26 cellular contexts compared by ENCODE assay signal in genomic region chr9:108643756-108644510, GRCh38.
DNase-seq lines count a peak whose midpoint lies in the region; ATAC-seq, FAIRE-seq and TF ChIP-seq lines count a peak whose summit lies in the region.
"Had no signal": no experiment of that assay in that cellular context is flagged by ENCODE, and none has a peak within 500 bp of the region (broad histone marks: within the 10 kb centered on the region; RNA-seq: fewer than 3 reads in every experiment).

No MANE protein-coding gene starts in this region.

- CTCF ChIA-PET in A549 (lab: Yijun Ruan, JAX), result interaction anchor here (0.6 kb wide), 1 partner anchor 36 kb away, joined by 3 read pairs; no protein-coding TSS in a partner anchor

- H3K9me3 ChIP-seq in A549 (no peaks in the 10 kb centered on the region), tibial nerve (no peaks in the 10 kb centered on the region), esophagus squamous epithelium (no peaks in the 10 kb centered on the region)
- H3K9me3 ChIP-seq: testis, uterus had no signal

- ATAC-seq in A549, result no peak
- ATAC-seq in esophagus mucosa, result peak; percentile 32
- ATAC-seq: activated CD4-positive, alpha-beta T cell treated with anti-CD3 and anti-CD28 coated beads for 36 hours; natural killer cell treated with Interleukin-12 subunit alpha and Interleukin-12 subunit beta and Interleukin-15 and Interleukin-18, amount 100 ng/mL, for 72 hours; SK-N-SH treated with all-trans-retinoic acid at 6 μM for 48 hours; stimulated activated naive CD8-positive, alpha-beta T cell treated with anti-CD3 and anti-CD28 coated beads, Interleukin-15, Interleukin-2, amounts not matched to agents 100 U/mL and 50 U/mL, for 24 hours had no signal

- DNase-seq in A549 (ENCODE audit: low read depth in 1 of 2, low spot score in 1 of 2), result no peak
- peak; percentile 17 for DNase-seq in HCEC 1CT
- peak; percentile 41 for DNase-seq in NCI-H226
- DNase-seq in tibial nerve (ENCODE audit: low spot score in 2 of 2), result no peak
- no peak for DNase-seq in NCI-H524 (lab: John Stamatoyannopoulos, UW)
- no peak for DNase-seq in esophagus squamous epithelium (lab: John Stamatoyannopoulos, UW)
- no peak for DNase-seq in nucleus accumbens (lab: John Stamatoyannopoulos, UW)
- DNase-seq: activated CD4-positive, alpha-beta T cell treated with anti-CD3 and anti-CD28 coated beads for 36 hours; activated CD8-positive, alpha-beta memory T cell treated with anti-CD3 and anti-CD28 coated beads for 24 hours; activated effector memory CD4-positive, alpha-beta T cell treated with anti-CD3 and anti-CD28 coated beads, Interleukin-2, amount 50 U/mL, for 16 hours; activated naive CD8-positive, alpha-beta T cell treated with anti-CD3 and anti-CD28 coated beads, Interleukin-2, amount 10 ng/mL, durations not matched to agents 7 days and 5 days; GF-D8; glutamatergic neuron; HFFc6; kidney; NCI-H1092 treated with DMSO at 0.1 percent for 48 hours; NCI-H187; NCI-H69; stimulated activated naive CD8-positive, alpha-beta T cell treated with anti-CD3 and anti-CD28 coated beads, Interleukin-15, Interleukin-2, amounts not matched to agents 100 U/mL and 50 U/mL, for 24 hours; T-helper 2 cell; testis; uterus had no signal

- H3K36me3 ChIP-seq in tibial nerve (no peaks in the 10 kb centered on the region), esophagus squamous epithelium (no peaks in the 10 kb centered on the region)
- H3K36me3 ChIP-seq: uterus had no signal

- H3K4me3 ChIP-seq in A549 (no peak overlapping the region), tibial nerve (no peak overlapping the region), esophagus squamous epithelium (no peak overlapping the region)
- H3K4me3 ChIP-seq: testis, uterus had no signal

- no peaks in the 10 kb centered on the region for H3K4me1 ChIP-seq in A549
- peaks cover 0 to 3% (median 0%) of the 10 kb centered on the region in 4 donors for H3K4me1 ChIP-seq in tibial nerve
- H3K4me1 ChIP-seq in esophagus squamous epithelium, result no peaks in the 10 kb centered on the region
- H3K4me1 ChIP-seq: testis, uterus had no signal

- TF ChIP-seq RAD21 in A549 (conservative IDR thresholded peaks at IDR 0.05 in 1 of 2, IDR thresholded peaks at IDR 0.05 in 1 of 2), result no peak

- TF ChIP-seq CTCF in A549 (IDR thresholded peaks at IDR 0.05), result no peak
- TF ChIP-seq CTCF in tibial nerve (IDR thresholded peaks at IDR 0.05), result no peak
- no peak for TF ChIP-seq CTCF in esophagus squamous epithelium (IDR thresholded peaks at IDR 0.05)

- intact Hi-C loops in esophagus squamous epithelium (cut with DNase I), result no loop called here

- H3K27ac ChIP-seq in A549, result no peak overlapping the region
- no peak overlapping the region for H3K27ac ChIP-seq in tibial nerve
- H3K27ac ChIP-seq in esophagus squamous epithelium, result no peak overlapping the region
- H3K27ac ChIP-seq: testis, uterus had no signal

- H3K27me3 ChIP-seq in tibial nerve (no peaks in the 10 kb centered on the region), esophagus squamous epithelium (no peaks in the 10 kb centered on the region)
- H3K27me3 ChIP-seq: testis, uterus had no signal

- POLR2A ChIA-PET in A549 (lab: Yijun Ruan, JAX), result no interaction called here

- TF ChIP-seq EP300 in A549 (IDR thresholded peaks at IDR 0.05) (no peak), tibial nerve (IDR thresholded peaks at IDR 0.05) (no peak)

- no peak for FAIRE-seq in A549 (lab: Jason Lieb, UNC)
- FAIRE-seq: endometrium, kidney had no signal

- 51% methylated on average over 4 of the region's 4 CpGs for whole genome bisulfite sequencing in A549 (ENCODE audit: missing lambda C conversion rate)
- WGBS in tibial nerve, 2 donors, result 92% methylated on average over 4 of the region's 4 CpGs
- WGBS in esophagus squamous epithelium, 2 donors, result 84 to 87% methylated on average over 4 of the region's 4 CpGs

- no peak overlapping the region for H3K4me2 ChIP-seq in A549

- no peak for TF ChIP-seq POLR2A in A549 (IDR thresholded peaks at IDR 0.05; ENCODE audit: low read length)
- no peak for TF ChIP-seq POLR2A in tibial nerve (IDR thresholded peaks at IDR 0.05)
- TF ChIP-seq POLR2A in esophagus squamous epithelium (IDR thresholded peaks at IDR 0.05), result no peak

TF ChIP-seq in A549, 52 proteins besides CTCF, POLR2A, EP300 and RAD21:
- TF ChIP-seq FOSL2 (IDR thresholded peaks at IDR 0.05) (no peak), FOSL2 (CRISPR knock-in tag; IDR thresholded peaks at IDR 0.05) (peak; percentile 22; the same call in 1 of the 2 replicates), GATA3 (IDR thresholded peaks at IDR 0.05; ENCODE audit: borderline replicate concordance) (no peak)

Comparison
In these comparisons a context has a peak if more than half of its experiments do, and no peak if none do; other contexts are left out.
1. DNase-seq: peak in HCEC 1CT (single experiment) and NCI-H226 (single experiment); none in A549 (0 of 2), tibial nerve (0 of 2), NCI-H524 (0 of 2), esophagus squamous epithelium (single experiment) and nucleus accumbens (0 of 56).